Comparison of ENCODE assay signal across 8 cellular contexts in genomic region chr19:14006085-14006765, GRCh38. TPM values are rescaled to one million over a fixed set of nuclear protein-coding genes. Genes with fewer than 3 reads are reported as not detected.
DNase-seq lines count a peak whose midpoint lies in the region; TF ChIP-seq lines count a peak whose summit lies in the region.

RFX1 (minus strand) TSS chr19:14006320; CDS start chr19:13993843, 12,477 bp downstream.

- DNase-seq in G401 (ENCODE audit: low spot score) (peak; percentile 100), HFFc6 (peak; percentile 100), NAMALWA (ENCODE audit: low spot score) (peak; percentile 99), SK-MEL-5 (ENCODE audit: low read depth, low spot score) (peak; percentile 98), foreskin fibroblast (peak; percentile 100), stomach (peak; percentile 100)
- DNase-seq in activated naive CD4-positive, alpha-beta T cell (lab: John Stamatoyannopoulos, UW): peak; percentile 98 to 100 (median 99)

- intact Hi-C loops in stomach (cut with DNase I; ENCODE audit: low total_unique reads): no loop called here

- peak within 1 kb of the TSS; percentile 100 for H3K27ac Mint-ChIP-seq in HFFc6

- no peak for TF ChIP-seq RAD21 in neural cell (conservative IDR thresholded peaks at IDR 0.05)

- no peaks in the 10 kb centered on the region for H3F3A ChIP-seq in neural cell (ENCODE audit: insufficient read depth, low read length, poor library complexity, severe bottlenecking)

- H3K36me3 Mint-ChIP-seq in HFFc6 (ENCODE audit: low read depth): no peaks in the 10 kb centered on the region

- peak within 1 kb of the TSS; percentile 95 for H3K9ac ChIP-seq in neural cell (ENCODE audit: low read length)

- peaks cover 17% of the 10 kb centered on the region for H3K4me1 Mint-ChIP-seq in HFFc6 (ENCODE audit: low read depth)

- no peak for TF ChIP-seq CTCF in HFFc6 (IDR thresholded peaks at IDR 0.05)
- TF ChIP-seq CTCF in foreskin fibroblast (IDR thresholded peaks at IDR 0.05; ENCODE audit: low read depth, low read length): no peak
- TF ChIP-seq CTCF in neural cell (IDR thresholded peaks at IDR 0.05; ENCODE audit: poor library complexity, severe bottlenecking): peak; percentile 59
- no peak for TF ChIP-seq CTCF in stomach (IDR thresholded peaks at IDR 0.05)

- H3K36me3 ChIP-seq in neural cell (ENCODE audit: insufficient read depth, low read length) (no peaks in the 10 kb centered on the region), stomach (no peaks in the 10 kb centered on the region)

- TF ChIP-seq POLR2A in stomach (IDR thresholded peaks at IDR 0.05): no peak

- H3K9me3 ChIP-seq in neural cell (ENCODE audit: low read length) (no peaks in the 10 kb centered on the region), stomach (no peaks in the 10 kb centered on the region)

- 0 to 1% (median 0%) methylated on average over 35 to 58 of the region's 58 CpGs for WGBS in stomach, 5 donors

- H3K27ac ChIP-seq in neural cell (ENCODE audit: low read length) (peak within 1 kb of the TSS; percentile 98), stomach (peak within 1 kb of the TSS; percentile 94 to 100 (median 99))

- in situ Hi-C loops in G401 (cut with HindIII; ENCODE audit: low sequenced_read_pairs) (no loop called here), SK-MEL-5 (cut with HindIII; ENCODE audit: low pct_unique_long_range_greater_than_20kb, low sequenced_read_pairs) (no loop called here)

- H3K27me3 ChIP-seq in neural cell (ENCODE audit: insufficient read depth, low read depth, low read length) (no peaks in the 10 kb centered on the region), stomach (no peaks in the 10 kb centered on the region)

- H3K4me2 ChIP-seq in neural cell (ENCODE audit: low read length): no peak within 1 kb of the TSS

- no peaks in the 10 kb centered on the region for H3K9me3 Mint-ChIP-seq in HFFc6

- H3K27me3 Mint-ChIP-seq in HFFc6 (ENCODE audit: insufficient read depth): peaks cover 3% of the 10 kb centered on the region; the same call in 1 of the 2 replicates

- H3K9me2 ChIP-seq in neural cell (ENCODE audit: insufficient read depth, low read length): no peaks in the 10 kb centered on the region

- H3K4me3 ChIP-seq in foreskin fibroblast (ENCODE audit: low read depth in 1 of 2, low read length in 2 of 2): peak within 1 kb of the TSS; percentile 76 to 84
- peak within 1 kb of the TSS; percentile 74 for H3K4me3 ChIP-seq in neural cell (ENCODE audit: low read length)
- peak within 1 kb of the TSS; percentile 51 to 99 (median 86) for H3K4me3 ChIP-seq in stomach

- H3K4me3 Mint-ChIP-seq in HFFc6: peak within 1 kb of the TSS; percentile 97

- H3K4me1 ChIP-seq in stomach: peaks cover 28 to 43% (median 35%) of the 10 kb centered on the region in 4 donors

- peak within 1 kb of the TSS; percentile 96 for H2AFZ ChIP-seq in neural cell (ENCODE audit: low read depth, low read length)

- peaks cover 12% of the 10 kb centered on the region for H3K79me2 ChIP-seq in neural cell (replicated peaks; ENCODE audit: insufficient read depth, low read length)

- H4K20me1 ChIP-seq in neural cell (ENCODE audit: insufficient read depth): no peaks in the 10 kb centered on the region

- TF ChIP-seq EP300 in neural cell (conservative IDR thresholded peaks at IDR 0.05; ENCODE audit: poor library complexity, severe bottlenecking): peak; percentile 69
- no peak for TF ChIP-seq EP300 in stomach (IDR thresholded peaks at IDR 0.05)

TF ChIP-seq in neural cell, 6 proteins besides CTCF, POLR2A, EP300 and RAD21:
- TF ChIP-seq, protein P1, sequence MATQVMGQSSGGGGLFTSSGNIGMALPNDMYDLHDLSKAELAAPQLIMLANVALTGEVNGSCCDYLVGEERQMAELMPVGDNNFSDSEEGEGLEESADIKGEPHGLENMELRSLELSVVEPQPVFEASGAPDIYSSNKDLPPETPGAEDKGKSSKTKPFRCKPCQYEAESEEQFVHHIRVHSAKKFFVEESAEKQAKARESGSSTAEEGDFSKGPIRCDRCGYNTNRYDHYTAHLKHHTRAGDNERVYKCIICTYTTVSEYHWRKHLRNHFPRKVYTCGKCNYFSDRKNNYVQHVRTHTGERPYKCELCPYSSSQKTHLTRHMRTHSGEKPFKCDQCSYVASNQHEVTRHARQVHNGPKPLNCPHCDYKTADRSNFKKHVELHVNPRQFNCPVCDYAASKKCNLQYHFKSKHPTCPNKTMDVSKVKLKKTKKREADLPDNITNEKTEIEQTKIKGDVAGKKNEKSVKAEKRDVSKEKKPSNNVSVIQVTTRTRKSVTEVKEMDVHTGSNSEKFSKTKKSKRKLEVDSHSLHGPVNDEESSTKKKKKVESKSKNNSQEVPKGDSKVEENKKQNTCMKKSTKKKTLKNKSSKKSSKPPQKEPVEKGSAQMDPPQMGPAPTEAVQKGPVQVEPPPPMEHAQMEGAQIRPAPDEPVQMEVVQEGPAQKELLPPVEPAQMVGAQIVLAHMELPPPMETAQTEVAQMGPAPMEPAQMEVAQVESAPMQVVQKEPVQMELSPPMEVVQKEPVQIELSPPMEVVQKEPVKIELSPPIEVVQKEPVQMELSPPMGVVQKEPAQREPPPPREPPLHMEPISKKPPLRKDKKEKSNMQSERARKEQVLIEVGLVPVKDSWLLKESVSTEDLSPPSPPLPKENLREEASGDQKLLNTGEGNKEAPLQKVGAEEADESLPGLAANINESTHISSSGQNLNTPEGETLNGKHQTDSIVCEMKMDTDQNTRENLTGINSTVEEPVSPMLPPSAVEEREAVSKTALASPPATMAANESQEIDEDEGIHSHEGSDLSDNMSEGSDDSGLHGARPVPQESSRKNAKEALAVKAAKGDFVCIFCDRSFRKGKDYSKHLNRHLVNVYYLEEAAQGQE (IDR thresholded peaks at IDR 0.05; ENCODE audit: borderline replicate concordance): no peak
- TF ChIP-seq MXI1 (conservative IDR thresholded peaks at IDR 0.05; ENCODE audit: poor library complexity, severe bottlenecking): peak; percentile 92
- no peak for TF ChIP-seq SMC3 (conservative IDR thresholded peaks at IDR 0.05; ENCODE audit: poor library complexity)
- peak; percentile 34 for TF ChIP-seq POLR2AphosphoS5 (IDR thresholded peaks at IDR 0.05)
TF ChIP-seq in neural cell: peak in this region for 2.

RNA-seq across cellular contexts. Expression of gene RFX1, which starts in this region (rescaled TPM):
- 1.8 and 6.0 TPM in 2 replicates for total RNA-seq in G401 (2014; rRNA removed; shearing (Covaris generic))
- 10 to 100 TPM; 11.6 to 13.0 (median 12.2) TPM for total RNA-seq in HFFc6 (2021; fragmentation: NEBNext Ultra II Directional; extraction: Animal tissue kit (Norgen Biotek cat#: 25700))
- 0.87 and 0.90 TPM in 2 replicates for total RNA-seq in SK-MEL-5 (2014; rRNA removed; shearing (Covaris generic))
- 5.2 and 8.0 TPM in 2 replicates for polyA plus RNA-seq in SK-MEL-5 (2015; cell fraction: cytosol; rRNA removed)
- polyA plus RNA-seq in SK-MEL-5 (2015; cell fraction: nucleus; rRNA removed): 4.3 and 4.8 TPM in 2 replicates
- 2.2 and 3.0 TPM in 2 replicates for polyA plus RNA-seq in neural cell
- polyA minus RNA-seq in neural cell: 5.0 and 5.4 TPM in 2 replicates
- 10 to 100 TPM in 1 of 5 donors, 1 to 10 TPM in 3, under 1 TPM in 1; 0.58 to 27.2 (median 2.6) TPM for total RNA-seq in stomach
- polyA plus RNA-seq in stomach: 1 to 10 TPM; 3.1 to 6.0 (median 3.6) TPM

Comparison
In these comparisons a context has a peak if more than half of its experiments do, and no peak if none do; other contexts are left out.
1. Peak in every context shown above with its lines: DNase-seq, H3K4me3 ChIP-seq and H3K27ac ChIP-seq.